15 cellular contexts compared by ENCODE assay signal in the genomic region with DNA sequence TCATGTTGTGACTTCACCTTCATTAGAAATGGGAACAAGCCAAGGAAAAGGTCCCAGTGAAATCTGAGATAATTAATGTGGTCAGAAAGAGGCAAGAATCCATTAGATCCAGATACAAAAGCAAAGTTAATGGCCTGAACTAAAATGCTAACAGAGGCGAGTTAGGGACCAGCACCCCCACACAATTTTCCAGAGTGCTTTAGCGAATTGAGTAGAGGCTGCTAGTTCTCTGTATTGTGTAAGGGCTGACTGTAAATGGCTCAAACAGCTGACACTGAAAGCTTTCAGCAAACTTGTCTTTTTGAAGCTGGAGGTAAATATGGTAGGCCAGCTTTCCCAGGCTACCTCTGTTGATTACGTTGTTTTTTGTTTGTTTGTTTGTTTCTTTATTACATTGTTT.
"Had no signal": no experiment of that assay in that cellular context is flagged by ENCODE, and none has a peak within 500 bp of the region (broad histone marks: within the 10 kb centered on the region; RNA-seq: fewer than 3 reads in every experiment).

No MANE protein-coding gene starts in this region.

- H3K27ac Mint-ChIP-seq: activated CD8-positive, alpha-beta T cell treated with anti-CD3 and anti-CD28 coated beads, Interleukin-2, amount 10 ng/mL, durations not matched to agents 7 days and 5 days; activated naive CD8-positive, alpha-beta T cell treated with anti-CD3 and anti-CD28 coated beads, Interleukin-2, amount 50 U/mL, for 24 hours; natural killer cell; T-helper 17 cell; WTC11 had no signal

- H3K27ac ChIP-seq: epithelial cell of prostate, upper lobe of right lung had no signal

- H3K9me3 Mint-ChIP-seq: activated naive CD8-positive, alpha-beta T cell treated with anti-CD3 and anti-CD28 coated beads, Interleukin-2, amount 50 U/mL, for 24 hours; central memory CD8-positive, alpha-beta T cell; natural killer cell; WTC11 had no signal

- H3K9me3 ChIP-seq: upper lobe of right lung had no signal

- H3K36me3 ChIP-seq: upper lobe of right lung had no signal

- H3K4me1 Mint-ChIP-seq: activated naive CD8-positive, alpha-beta T cell treated with anti-CD3 and anti-CD28 coated beads, Interleukin-2, amount 50 U/mL, for 24 hours; central memory CD8-positive, alpha-beta T cell; natural killer cell; T-helper 17 cell had no signal

- H3K4me3 Mint-ChIP-seq: activated CD8-positive, alpha-beta T cell treated with anti-CD3 and anti-CD28 coated beads, Interleukin-2, amount 10 ng/mL, durations not matched to agents 7 days and 5 days; activated naive CD8-positive, alpha-beta T cell treated with anti-CD3 and anti-CD28 coated beads, Interleukin-2, amount 50 U/mL, for 24 hours; central memory CD8-positive, alpha-beta T cell; natural killer cell; T-helper 17 cell; WTC11 had no signal

- H3K4me3 ChIP-seq: upper lobe of right lung had no signal

- H3K36me3 Mint-ChIP-seq: natural killer cell, WTC11 had no signal

- DNase-seq: activated CD4-positive, alpha-beta T cell treated with anti-CD3 and anti-CD28 coated beads for 48 hours; activated CD8-positive, alpha-beta memory T cell treated with anti-CD3 and anti-CD28 coated beads, Interleukin-2, amount 50 U/mL, for 48 hours; activated CD8-positive, alpha-beta T cell treated with anti-CD3 and anti-CD28 coated beads, Interleukin-2, amount 10 ng/mL, durations not matched to agents 7 days and 5 days; activated naive CD4-positive, alpha-beta T cell treated with Interleukin-2 at 50 U/mL for 16 hours; activated naive CD8-positive, alpha-beta T cell treated with anti-CD3 and anti-CD28 coated beads, Interleukin-2, amount 50 U/mL, for 24 hours; effector memory CD4-positive, alpha-beta T cell; left colon; natural killer cell; stimulated activated CD4-positive, alpha-beta T cell treated with anti-CD3 and anti-CD28 coated beads, Interleukin-2, amount 100 ng/mL, for 48 hours; stimulated activated naive CD8-positive, alpha-beta T cell treated with anti-CD3 and anti-CD28 coated beads, Interleukin-15, Interleukin-2, amounts not matched to agents 100 U/mL and 50 U/mL, for 24 hours; T-helper 17 cell; upper lobe of right lung had no signal

- H3K27me3 ChIP-seq: upper lobe of right lung had no signal

- ATAC-seq: activated CD8-positive, alpha-beta T cell treated with anti-CD3 and anti-CD28 coated beads, Interleukin-2, amount 10 ng/mL, durations not matched to agents 7 days and 5 days; activated naive CD8-positive, alpha-beta T cell treated with anti-CD3 and anti-CD28 coated beads, Interleukin-2, amount 50 U/mL, for 24 hours; left colon; natural killer cell; stimulated activated naive CD8-positive, alpha-beta T cell treated with anti-CD3 and anti-CD28 coated beads, Interleukin-15, Interleukin-2, amounts not matched to agents 100 U/mL and 50 U/mL, for 24 hours; T-helper 17 cell; upper lobe of right lung; WTC11 had no signal
